13 cellular contexts compared by ENCODE assay signal in the genomic region with DNA sequence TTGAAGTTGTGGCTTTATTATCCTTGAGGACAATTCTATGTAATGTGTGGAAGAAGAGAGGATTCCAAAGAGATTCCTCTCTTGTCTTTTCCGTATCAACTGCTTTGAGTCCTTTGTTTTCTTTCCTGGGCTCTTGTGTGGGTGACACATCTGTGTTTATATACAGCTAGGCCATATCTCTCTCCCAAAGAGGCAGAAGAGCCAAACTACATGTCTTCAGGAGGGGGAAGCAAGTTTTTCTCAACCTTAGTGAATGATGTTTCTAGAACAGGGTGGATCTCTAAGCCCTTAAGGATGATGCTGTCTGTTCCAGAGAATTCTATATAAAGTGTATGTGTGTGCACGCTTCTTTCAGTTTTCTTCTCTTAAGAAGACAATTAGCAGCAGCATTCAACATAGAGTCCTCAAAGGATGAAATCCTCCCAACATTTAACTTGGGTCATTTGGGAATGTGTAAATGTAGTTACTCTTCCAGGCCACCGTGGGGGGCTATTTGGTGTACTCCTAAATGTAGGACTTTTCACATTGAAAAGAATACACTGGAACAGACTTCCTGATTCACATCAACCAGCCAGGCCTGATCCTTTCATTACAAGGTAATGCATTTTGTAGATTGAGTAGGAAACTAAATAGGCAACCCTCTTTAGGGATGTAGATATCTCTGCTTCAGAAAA.
A peak's percentile ranks its signal among the peaks of the same experiment; 100 is the strongest.
DNase-seq lines count a peak whose midpoint lies in the region; ATAC-seq and TF ChIP-seq lines count a peak whose summit lies in the region.
"Had no signal": no experiment of that assay in that cellular context is flagged by ENCODE, and none has a peak within 500 bp of the region (broad histone marks: within the 10 kb centered on the region; RNA-seq: fewer than 3 reads in every experiment).

No MANE protein-coding gene starts in this region.

- no peak overlapping the region for H3K4me3 ChIP-seq in WERI-Rb-1 (ENCODE audit: low read depth, low read length)
- H3K4me3 ChIP-seq: A549 had no signal

- H3K27ac ChIP-seq in WERI-Rb-1: no peak overlapping the region
- H3K27ac ChIP-seq: A549, epithelial cell of prostate had no signal

- H3K9me3 ChIP-seq in WERI-Rb-1 (ENCODE audit: severe bottlenecking): no peaks in the 10 kb centered on the region
- H3K9me3 ChIP-seq: A549 had no signal

- no peaks in the 10 kb centered on the region for H3K36me3 Mint-ChIP-seq in nephron (ENCODE audit: low read depth)
- H3K36me3 Mint-ChIP-seq: naive thymus-derived CD8-positive, alpha-beta T cell had no signal

- DNase-seq in NCI-H1417 (lab: John Stamatoyannopoulos, UW): peak in 2 of 3 experiments; percentile 7 to 46
- DNase-seq in NCI-H1417 treated with DMSO at 0.1 percent for 48 hours (lab: John Stamatoyannopoulos, UW): no peak
- peak; percentile 39 for DNase-seq in WERI-Rb-1
- DNase-seq in Right ventricle myocardium superior: no peak
- DNase-seq: amniotic stem cell; naive thymus-derived CD8-positive, alpha-beta T cell; NCI-H345 had no signal

- H3K27ac Mint-ChIP-seq in nephron: peak overlapping the region in 1 of 3 experiments; percentile 33
- H3K27ac Mint-ChIP-seq: naive thymus-derived CD8-positive, alpha-beta T cell had no signal

- H3K27me3 Mint-ChIP-seq in nephron (ENCODE audit: low read depth): peaks cover 5% of the 10 kb centered on the region

- peaks cover 16% of the 10 kb centered on the region for H3K27me3 ChIP-seq in WERI-Rb-1 (ENCODE audit: insufficient read depth, low read depth, severe bottlenecking)

- intact Hi-C loops in Right ventricle myocardium superior (cut with DNase I): no loop called here

- H3K36me3 ChIP-seq in WERI-Rb-1: no peaks in the 10 kb centered on the region

- no peaks in the 10 kb centered on the region for H3K4me1 Mint-ChIP-seq in nephron
- H3K4me1 Mint-ChIP-seq: naive thymus-derived CD8-positive, alpha-beta T cell had no signal

- no peak overlapping the region for H3K4me3 Mint-ChIP-seq in nephron
- H3K4me3 Mint-ChIP-seq: naive thymus-derived CD8-positive, alpha-beta T cell had no signal

- ATAC-seq in GM21360 (IDR thresholded peaks at IDR 0.05; ENCODE audit: unreplicated experiment): peak; percentile 49
- no peak for ATAC-seq in GM19395 (IDR thresholded peaks at IDR 0.05; ENCODE audit: unreplicated experiment)
- no peak for ATAC-seq in Right ventricle myocardium superior (ENCODE audit: poor library complexity)
- ATAC-seq in HG03039 (IDR thresholded peaks at IDR 0.05; ENCODE audit: unreplicated experiment): no peak
- ATAC-seq: A549; naive thymus-derived CD8-positive, alpha-beta T cell had no signal

- peak; percentile 39 for TF ChIP-seq CTCF in WERI-Rb-1 (IDR thresholded peaks at IDR 0.05; ENCODE audit: low read depth, low read length)
- peak in 2 of 3 experiments; percentile 15 to 16 for TF ChIP-seq CTCF in nephron (IDR thresholded peaks at IDR 0.05; ENCODE audit: unreplicated experiment in 3 of 3)

- no peaks in the 10 kb centered on the region for H3K9me3 Mint-ChIP-seq in nephron
- H3K9me3 Mint-ChIP-seq: naive thymus-derived CD8-positive, alpha-beta T cell had no signal

Comparison
In these comparisons a context has a peak if more than half of its experiments do, and no peak if none do; other contexts are left out.
1. DNase-seq: peak in NCI-H1417 (2 of 3) and WERI-Rb-1 (single experiment); none in NCI-H1417 treated with DMSO at 0.1 percent for 48 hours (single experiment) and Right ventricle myocardium superior (single experiment).